Comparison of ENCODE assay signal across 15 cellular contexts in genomic region chr13:42643076-42643475, GRCh38.
DNase-seq lines count a peak whose midpoint lies in the region; ATAC-seq and TF ChIP-seq lines count a peak whose summit lies in the region.
"Had no signal": no experiment of that assay in that cellular context is flagged by ENCODE, and none has a peak within 500 bp of the region (broad histone marks: within the 10 kb centered on the region; RNA-seq: fewer than 3 reads in every experiment).

No MANE protein-coding gene starts in this region.

- TF ChIP-seq EP300 in esophagus muscularis mucosa (IDR thresholded peaks at IDR 0.05): no peak

- no peak overlapping the region for H4K5ac ChIP-seq in IMR-90 (ENCODE audit: low read depth, low read length)

- H2AFZ ChIP-seq in IMR-90 (replicated peaks; ENCODE audit: low read length, poor library complexity): peak overlapping the region; percentile 14

- no peak overlapping the region for H3K27ac ChIP-seq in IMR-90 (ENCODE audit: insufficient read depth, low read length)
- no peak overlapping the region for H3K27ac ChIP-seq in esophagus muscularis mucosa (replicated peaks in 1 of 4)
- no peak overlapping the region for H3K27ac ChIP-seq in spleen
- H3K27ac ChIP-seq: BLaER1 treated with 17β-estradiol and CSF1 and Interleukin-3, amounts not matched to agents 10 nM and 100 nM; C4-2B had no signal

- no peak for ATAC-seq in IMR-90 (ENCODE audit: low read depth)
- ATAC-seq in GM19328 (IDR thresholded peaks at IDR 0.05; ENCODE audit: unreplicated experiment): no peak
- ATAC-seq: CD8-positive, alpha-beta T cell had no signal

- POLR2A ChIA-PET in IMR-90 (lab: Charles Lee; ENCODE audit: unreplicated experiment): no interaction called here

- H2BK20ac ChIP-seq in IMR-90 (ENCODE audit: low read depth, low read length): no peak overlapping the region

- H3K27me3 ChIP-seq in IMR-90 (ENCODE audit: control insufficient read depth, insufficient read depth, low read length) (no peaks in the 10 kb centered on the region), esophagus muscularis mucosa (no peaks in the 10 kb centered on the region), spleen (replicated peaks in 1 of 7) (no peaks in the 10 kb centered on the region)
- H3K27me3 ChIP-seq: BLaER1 treated with 17β-estradiol and CSF1 and Interleukin-3, amounts not matched to agents 10 nM and 100 nM had no signal

- H2BK120ac ChIP-seq in IMR-90 (ENCODE audit: low read depth, low read length): no peak overlapping the region

- no peak overlapping the region for H3K4me2 ChIP-seq in IMR-90 (ENCODE audit: low read depth, low read length)
- H3K4me2 ChIP-seq: BLaER1 treated with 17β-estradiol and CSF1 and Interleukin-3, amounts not matched to agents 10 nM and 100 nM had no signal

- dilution Hi-C loops in IMR-90 (cut with HindIII; ENCODE audit: low sequenced_read_pairs, unreplicated experiment): no loop called here

- no peak overlapping the region for H4K91ac ChIP-seq in IMR-90 (ENCODE audit: insufficient read depth, low read depth, low read length)

- CTCF ChIA-PET in IMR-90 (lab: Yijun Ruan, JAX): interaction anchor here (0.8 kb wide), 1 partner anchor 364 kb away, joined by 3 read pairs; no protein-coding TSS in a partner anchor

- H3K9me3 ChIP-seq in IMR-90 (ENCODE audit: control insufficient read depth, insufficient read depth, low read length) (no peaks in the 10 kb centered on the region), esophagus muscularis mucosa (no peaks in the 10 kb centered on the region), spleen (peaks cover 0 to 13% (median 0%) of the 10 kb centered on the region in 8 donors)

- H3K56ac ChIP-seq in IMR-90 (ENCODE audit: extremely low read depth, insufficient read depth, low read length): no peak overlapping the region

- TF ChIP-seq POLR2A in IMR-90 (IDR thresholded peaks at IDR 0.05; ENCODE audit: low read depth, low read length) (no peak), esophagus muscularis mucosa (IDR thresholded peaks at IDR 0.05; ENCODE audit: low read depth) (no peak), spleen (IDR thresholded peaks at IDR 0.05) (no peak)

- H2AK9ac ChIP-seq in IMR-90 (replicated peaks; ENCODE audit: low read depth, low read length, poor library complexity): no peak overlapping the region

- H2AK5ac ChIP-seq in IMR-90 (ENCODE audit: low read depth, low read length): no peak overlapping the region

- H3K14ac ChIP-seq in IMR-90 (replicated peaks; ENCODE audit: low read depth, low read length): no peak overlapping the region

- no peak overlapping the region for H3K4ac ChIP-seq in IMR-90 (ENCODE audit: low read depth, low read length)

- no peak overlapping the region for H4K8ac ChIP-seq in IMR-90 (ENCODE audit: low read depth in 2 of 2, low read length in 2 of 2)

- no peak overlapping the region for H3K23ac ChIP-seq in IMR-90 (ENCODE audit: low read depth, low read length)

- DNase-seq in IMR-90: no peak
- DNase-seq in esophagus muscularis mucosa (ENCODE audit: extremely low spot score): peak; percentile 81
- DNase-seq in spleen: peak; percentile 54
- no peak for DNase-seq in NCI-H2081 (lab: John Stamatoyannopoulos, UW)
- DNase-seq: 8988T; ACHN; Caco-2; Calu3; CD4-positive, alpha-beta T cell; CD8-positive, alpha-beta T cell; DMS79 treated with DMSO at 0.1 percent for 48 hours; GF-D8 had no signal

- WGBS in IMR-90 (ENCODE audit: extremely low coverage in 2 of 2, insufficient read length in 1 of 2), 2 experiments: 89% methylated on average over 5 of the region's 14 CpGs; no CpG with 5 or more reads in 1 of the 2 experiments
- WGBS in esophagus muscularis mucosa: 100% methylated on average over 7 of the region's 14 CpGs
- WGBS in spleen, 5 donors: 89 to 97% (median 95%) methylated on average over 13 to 14 of the region's 14 CpGs

- H3K79me1 ChIP-seq in IMR-90 (ENCODE audit: low read depth in 1 of 2, low read length in 2 of 2): no peaks in the 10 kb centered on the region

- no peak overlapping the region for H3K4me3 ChIP-seq in IMR-90 (ENCODE audit: insufficient read depth, low read depth, low read length)
- H3K4me3 ChIP-seq in esophagus muscularis mucosa: no peak overlapping the region
- H3K4me3 ChIP-seq in spleen: no peak overlapping the region
- H3K4me3 ChIP-seq: BLaER1 treated with 17β-estradiol and CSF1 and Interleukin-3, amounts not matched to agents 10 nM and 100 nM had no signal

- intact Hi-C loops in IMR-90 (cut with micrococcal nuclease) (no loop called here), esophagus muscularis mucosa (cut with DNase I) (no loop called here), spleen (cut with DNase I; ENCODE audit: low total_unique reads) (no loop called here)

- H2BK5ac ChIP-seq in IMR-90 (ENCODE audit: low read depth, low read length, poor library complexity, severe bottlenecking): no peak overlapping the region

- TF ChIP-seq CTCF in IMR-90 (conservative IDR thresholded peaks at IDR 0.05; ENCODE audit: low read depth, low read length) (no peak), esophagus muscularis mucosa (IDR thresholded peaks at IDR 0.05) (no peak), spleen (IDR thresholded peaks at IDR 0.05 in 8 of 11, conservative IDR thresholded peaks at IDR 0.05 in 3 of 11) (no peak)

- no peaks in the 10 kb centered on the region for H3K4me1 ChIP-seq in IMR-90 (ENCODE audit: control insufficient read depth, insufficient read depth, low read length)
- H3K4me1 ChIP-seq in esophagus muscularis mucosa: no peaks in the 10 kb centered on the region
- no peaks in the 10 kb centered on the region for H3K4me1 ChIP-seq in spleen
- H3K4me1 ChIP-seq: Caco-2 had no signal

- no peaks in the 10 kb centered on the region for H4K20me1 ChIP-seq in IMR-90 (ENCODE audit: insufficient read depth, low read length)
- H4K20me1 ChIP-seq: BLaER1 treated with 17β-estradiol and CSF1 and Interleukin-3, amounts not matched to agents 10 nM and 100 nM had no signal

- H2BK15ac ChIP-seq in IMR-90 (ENCODE audit: low read depth, low read length): no peak overlapping the region

- TF ChIP-seq RAD21 in IMR-90 (IDR thresholded peaks at IDR 0.05; ENCODE audit: low read length): no peak

- in situ Hi-C loops in IMR-90 (cut with MboI; ENCODE audit: low sequenced_read_pairs): no loop called here

- no peaks in the 10 kb centered on the region for H3K36me3 ChIP-seq in IMR-90 (ENCODE audit: control insufficient read depth, insufficient read depth, low read length)
- no peaks in the 10 kb centered on the region for H3K36me3 ChIP-seq in esophagus muscularis mucosa
- H3K36me3 ChIP-seq in spleen: no peaks in the 10 kb centered on the region
- H3K36me3 ChIP-seq: BLaER1 treated with 17β-estradiol and CSF1 and Interleukin-3, amounts not matched to agents 10 nM and 100 nM had no signal

- BruUV-seq in IMR-90 (replicated peaks; lab: Mats Ljungman, UMichigan): no TSS peak

- H3K9me1 ChIP-seq in IMR-90 (ENCODE audit: insufficient read depth, low read length): no peaks in the 10 kb centered on the region

- no peak overlapping the region for H3K18ac ChIP-seq in IMR-90 (ENCODE audit: low read depth, low read length)

- no peak overlapping the region for H3K9ac ChIP-seq in IMR-90 (ENCODE audit: low read depth, low read length)
- H3K9ac ChIP-seq: BLaER1 treated with 17β-estradiol and CSF1 and Interleukin-3, amounts not matched to agents 10 nM and 100 nM had no signal

TF ChIP-seq in IMR-90, 13 proteins besides CTCF, POLR2A, EP300 and RAD21:
- TF ChIP-seq NFE2L2 (IDR thresholded peaks at IDR 0.05; ENCODE audit: low read depth, low read length) (no peak), BHLHE40 (IDR thresholded peaks at IDR 0.05; ENCODE audit: low read depth, low read length) (no peak), CHD1 (IDR thresholded peaks at IDR 0.05; ENCODE audit: low read depth, low read length) (no peak), MXI1 (IDR thresholded peaks at IDR 0.05; ENCODE audit: borderline replicate concordance, low read depth, low read length) (no peak), MAFK (IDR thresholded peaks at IDR 0.05; ENCODE audit: low read depth, low read length) (no peak), FOS (IDR thresholded peaks at IDR 0.05; ENCODE audit: low read depth, low read length) (no peak), RFX5 (IDR thresholded peaks at IDR 0.05; ENCODE audit: low read depth, low read length) (no peak), USF2 (IDR thresholded peaks at IDR 0.05; ENCODE audit: low read depth, low read length) (no peak), CEBPB (IDR thresholded peaks at IDR 0.05; ENCODE audit: low read depth, low read length) (no peak), ELK1 (IDR thresholded peaks at IDR 0.05; ENCODE audit: borderline replicate concordance, low read depth, low read length) (no peak), SMC3 (IDR thresholded peaks at IDR 0.05; ENCODE audit: low read depth, low read length) (no peak), RCOR1 (IDR thresholded peaks at IDR 0.05; ENCODE audit: insufficient replicate concordance, low read length) (no peak), MAZ (IDR thresholded peaks at IDR 0.05; ENCODE audit: borderline replicate concordance, low read depth, low read length) (no peak)

Comparison
In these comparisons a context has a peak if more than half of its experiments do, and no peak if none do; other contexts are left out.
1. DNase-seq: peak in esophagus muscularis mucosa (single experiment) and spleen (single experiment); none in IMR-90 (single experiment) and NCI-H2081 (0 of 2).